ENCODE assay signal across 28 cellular contexts in the genomic region with DNA sequence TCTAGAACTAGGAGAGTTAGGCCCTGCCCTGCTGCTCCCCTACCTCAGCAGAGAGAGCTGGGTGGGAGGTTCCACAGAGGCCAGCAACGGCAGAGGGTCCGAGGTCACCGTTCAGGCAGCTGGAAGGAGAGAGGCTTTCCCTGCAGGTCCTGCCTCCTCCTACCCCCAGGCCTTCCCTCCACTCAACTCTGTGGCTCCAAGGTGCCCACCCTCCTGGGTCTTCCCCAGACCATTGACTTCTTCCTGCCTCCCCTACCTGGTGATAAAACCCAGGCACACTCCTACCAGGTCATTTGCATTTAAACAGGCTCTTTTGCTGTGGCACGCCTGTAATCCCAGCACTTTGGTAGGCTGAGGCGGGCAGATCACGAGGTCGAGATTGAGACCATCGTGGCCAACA.
"Had no signal": no experiment of that assay in that cellular context is flagged by ENCODE, and none has a peak within 500 bp of the region (broad histone marks: within the 10 kb centered on the region; RNA-seq: fewer than 3 reads in every experiment).

No MANE protein-coding gene starts in this region.

- H2AFZ ChIP-seq: hepatocyte, parathyroid adenoma had no signal

- ATAC-seq: esophagus mucosa; gastrocnemius medialis; left colon; mucosa of descending colon; natural killer cell treated with Interleukin-12 subunit alpha and Interleukin-12 subunit beta and Interleukin-15 and Interleukin-18, amount 100 ng/mL, for 72 hours; right lobe of liver; stimulated activated naive CD8-positive, alpha-beta T cell treated with anti-CD3 and anti-CD28 coated beads, Interleukin-15, amount 100 ng/mL, for 72 hours; upper lobe of right lung had no signal

- DNase-seq: colonic mucosa; effector CD8-positive, alpha-beta T cell; endodermal cell; foreskin fibroblast; gastrocnemius medialis; head of caudate nucleus; immature natural killer cell; islet precursor cell; kidney glomerular epithelial cell; left colon; naive B cell; right lobe of liver; small intestine; stimulated activated CD4-positive, alpha-beta T cell treated with anti-CD3 and anti-CD28 coated beads, Interleukin-15, amount 100 ng/mL, for 24 hours; stimulated activated CD4-positive, alpha-beta T cell treated with anti-CD3 and anti-CD28 coated beads, Interleukin-2, amount 100 ng/mL, for 48 hours; stimulated activated naive CD4-positive, alpha-beta T cell; stimulated activated naive CD8-positive, alpha-beta T cell treated with anti-CD3 and anti-CD28 coated beads, Interleukin-15, amount 100 ng/mL, for 72 hours; transverse colon; upper lobe of right lung had no signal

- H3K9me3 ChIP-seq: colonic mucosa, gastrocnemius medialis, mucosa of descending colon, right lobe of liver, suprapubic skin, transverse colon, upper lobe of right lung, vagina had no signal

- H3K4me1 ChIP-seq: colonic mucosa, parathyroid adenoma, right lobe of liver, transverse colon, upper lobe of right lung, vagina had no signal

- H3K9ac ChIP-seq: parathyroid adenoma had no signal

- H3K79me2 ChIP-seq: hepatocyte, parathyroid adenoma had no signal

- H3K27me3 ChIP-seq: colonic mucosa, gastrocnemius medialis, hepatocyte, right lobe of liver, suprapubic skin, transverse colon, upper lobe of right lung, vagina had no signal

- FAIRE-seq: small intestine had no signal

- H3K36me3 ChIP-seq: colonic mucosa, gastrocnemius medialis, right lobe of liver, suprapubic skin, transverse colon, upper lobe of right lung, vagina had no signal

- H3K27ac ChIP-seq: colonic mucosa, epithelial cell of prostate, gastrocnemius medialis, hepatocyte, parathyroid adenoma, right lobe of liver, suprapubic skin, transverse colon, upper lobe of right lung, vagina had no signal

- H3K4me3 ChIP-seq: colonic mucosa, gastrocnemius medialis, hepatocyte, lung, mucosa of descending colon, right lobe of liver, suprapubic skin, transverse colon, upper lobe of right lung, vagina had no signal

- H3K4me2 ChIP-seq: hepatocyte had no signal
